ENCODE assay signal across 1 cellular context in genomic region chr1:117828206-117828605, GRCh38.
TF ChIP-seq lines count a peak whose summit lies in the region.

No MANE protein-coding gene starts in this region.

TF ChIP-seq in IMR-90, 13 proteins besides CTCF, POLR2A, EP300 and RAD21 (continued from another document):
- TF ChIP-seq MAZ (IDR thresholded peaks at IDR 0.05; ENCODE audit: borderline replicate concordance, low read depth, low read length) = no peak
- no peak for TF ChIP-seq BHLHE40 (IDR thresholded peaks at IDR 0.05; ENCODE audit: low read depth, low read length)
- TF ChIP-seq MXI1 (IDR thresholded peaks at IDR 0.05; ENCODE audit: borderline replicate concordance, low read depth, low read length) = no peak
- no peak for TF ChIP-seq RFX5 (IDR thresholded peaks at IDR 0.05; ENCODE audit: low read depth, low read length)
- TF ChIP-seq MAFK (IDR thresholded peaks at IDR 0.05; ENCODE audit: low read depth, low read length) = no peak
- no peak for TF ChIP-seq NFE2L2 (IDR thresholded peaks at IDR 0.05; ENCODE audit: low read depth, low read length)
- TF ChIP-seq RCOR1 (IDR thresholded peaks at IDR 0.05; ENCODE audit: insufficient replicate concordance, low read length) = no peak
- TF ChIP-seq, protein P1, sequence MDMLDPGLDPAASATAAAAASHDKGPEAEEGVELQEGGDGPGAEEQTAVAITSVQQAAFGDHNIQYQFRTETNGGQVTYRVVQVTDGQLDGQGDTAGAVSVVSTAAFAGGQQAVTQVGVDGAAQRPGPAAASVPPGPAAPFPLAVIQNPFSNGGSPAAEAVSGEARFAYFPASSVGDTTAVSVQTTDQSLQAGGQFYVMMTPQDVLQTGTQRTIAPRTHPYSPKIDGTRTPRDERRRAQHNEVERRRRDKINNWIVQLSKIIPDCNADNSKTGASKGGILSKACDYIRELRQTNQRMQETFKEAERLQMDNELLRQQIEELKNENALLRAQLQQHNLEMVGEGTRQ (IDR thresholded peaks at IDR 0.05; ENCODE audit: low read depth, low read length) = no peak
- no peak for TF ChIP-seq CHD1 (IDR thresholded peaks at IDR 0.05; ENCODE audit: low read depth, low read length)
- TF ChIP-seq CEBPB (IDR thresholded peaks at IDR 0.05; ENCODE audit: low read depth, low read length) = no peak
